In genomic region chr12:6828671-6829531, GRCh38 we compare ENCODE assay signal across 1 cellular context.
TF ChIP-seq lines count a peak whose summit lies in the region.

No MANE protein-coding gene starts in this region.

TF ChIP-seq in HepG2, 621 proteins besides CTCF, POLR2A, EP300 and RAD21 (continued from another document and continues in another):
- TF ChIP-seq PRDM4 (CRISPR knock-in tag; IDR thresholded peaks at IDR 0.05; ENCODE audit: borderline replicate concordance) (no peak), ZNF530 (CRISPR knock-in tag; IDR thresholded peaks at IDR 0.05; ENCODE audit: low read depth) (no peak), ZNF10 (CRISPR knock-in tag; IDR thresholded peaks at IDR 0.05; ENCODE audit: borderline replicate concordance, low read depth) (no peak), SSRP1 (CRISPR knock-in tag; IDR thresholded peaks at IDR 0.05) (no peak), RNF2 (conservative IDR thresholded peaks at IDR 0.05; ENCODE audit: low read depth) (no peak), HOXA3 (CRISPR knock-in tag; IDR thresholded peaks at IDR 0.05) (no peak), EZH2 (conservative IDR thresholded peaks at IDR 0.05; ENCODE audit: low read depth, low read length) (no peak), ZBTB37 (CRISPR knock-in tag; IDR thresholded peaks at IDR 0.05) (peak; percentile 48; the same call in 1 of the 2 replicates), NKX3-1 (CRISPR knock-in tag; IDR thresholded peaks at IDR 0.05) (no peak), ZNF614 (CRISPR knock-in tag; IDR thresholded peaks at IDR 0.05; ENCODE audit: borderline replicate concordance) (no peak), FOXK2 (IDR thresholded peaks at IDR 0.05) (no peak), ZNF282 (IDR thresholded peaks at IDR 0.05; ENCODE audit: partially characterized antibody) (no peak), PHB2 (IDR thresholded peaks at IDR 0.05; ENCODE audit: partially characterized antibody) (no peak), KMT2A (CRISPR knock-in tag; IDR thresholded peaks at IDR 0.05) (no peak; the same call in 1 of the 2 replicates), NCOA5 (CRISPR knock-in tag; IDR thresholded peaks at IDR 0.05) (no peak), NRL (CRISPR knock-in tag; IDR thresholded peaks at IDR 0.05; ENCODE audit: borderline replicate concordance) (no peak), NFE2 (CRISPR knock-in tag; IDR thresholded peaks at IDR 0.05) (no peak), AKNA (CRISPR knock-in tag; IDR thresholded peaks at IDR 0.05; ENCODE audit: borderline replicate concordance) (no peak), HOXA5 (CRISPR knock-in tag; IDR thresholded peaks at IDR 0.05) (no peak), JDP2 (CRISPR knock-in tag; IDR thresholded peaks at IDR 0.05; ENCODE audit: borderline replicate concordance) (no peak), ATAD3A (CRISPR knock-in tag; IDR thresholded peaks at IDR 0.05) (no peak), ZNF772 (CRISPR knock-in tag; IDR thresholded peaks at IDR 0.05) (peak; percentile 47; the same call in 1 of the 2 replicates), NFRKB (IDR thresholded peaks at IDR 0.05) (no peak), DMTF1 (CRISPR knock-in tag; IDR thresholded peaks at IDR 0.05) (no peak), ZNF510 (CRISPR knock-in tag; IDR thresholded peaks at IDR 0.05; ENCODE audit: low read depth) (0 out of 2 replicates have a peak, but pooled peaks have one; percentile 2), ZNF296 (CRISPR knock-in tag; conservative IDR thresholded peaks at IDR 0.05) (peak; percentile 64; the same call in 1 of the 2 replicates), HOXA7 (CRISPR knock-in tag; IDR thresholded peaks at IDR 0.05) (no peak), BRD4 (CRISPR knock-in tag; IDR thresholded peaks at IDR 0.05) (no peak), ZNF20 (CRISPR knock-in tag; IDR thresholded peaks at IDR 0.05) (0 out of 2 replicates have a peak, but pooled peaks have one; percentile 52), ZSCAN22 (CRISPR knock-in tag; IDR thresholded peaks at IDR 0.05) (no peak), ZNF549 (CRISPR knock-in tag; IDR thresholded peaks at IDR 0.05) (no peak), HES4 (CRISPR knock-in tag; IDR thresholded peaks at IDR 0.05; ENCODE audit: borderline replicate concordance) (no peak), ZNF451 (CRISPR knock-in tag; IDR thresholded peaks at IDR 0.05) (no peak; the same call in 1 of the 2 replicates), GRHL1 (CRISPR knock-in tag; conservative IDR thresholded peaks at IDR 0.05) (no peak), ZHX2 (IDR thresholded peaks at IDR 0.05; ENCODE audit: low read depth) (no peak), ZHX2 (CRISPR knock-in tag; IDR thresholded peaks at IDR 0.05; ENCODE audit: borderline replicate concordance) (no peak), ZFX (CRISPR knock-in tag; IDR thresholded peaks at IDR 0.05; ENCODE audit: low read depth) (peak; percentile 77), ZNF292 (CRISPR knock-in tag; IDR thresholded peaks at IDR 0.05; ENCODE audit: borderline replicate concordance, low read depth) (peak; percentile 38; the same call in 1 of the 2 replicates), ZBTB14 (CRISPR knock-in tag; IDR thresholded peaks at IDR 0.05) (no peak), CAMTA2 (CRISPR knock-in tag; IDR thresholded peaks at IDR 0.05; ENCODE audit: borderline replicate concordance) (peak; percentile 50; the same call in 1 of the 2 replicates)
